In genomic region chr16:88781140-88782077, GRCh38 we compare ENCODE assay signal across 8 cellular contexts. TPM values are rescaled to one million over a fixed set of nuclear protein-coding genes. Genes with fewer than 3 reads are reported as not detected.
A peak's percentile ranks its signal among the peaks of the same experiment; 100 is the strongest.
DNase-seq lines count a peak whose midpoint lies in the region; ATAC-seq and TF ChIP-seq lines count a peak whose summit lies in the region.

No MANE protein-coding gene starts in this region.

- DNase-seq in neural crest cell (ENCODE audit: low read depth, low spot score) (no peak), WERI-Rb-1 (no peak), SHP77 (lab: John Stamatoyannopoulos, UW) (no peak), NK-92 (lab: John Stamatoyannopoulos, UW; ENCODE audit: unreplicated experiment) (no peak)

- no peaks in the 10 kb centered on the region for H3K9me3 ChIP-seq in WERI-Rb-1 (ENCODE audit: severe bottlenecking)

- H3K27ac Mint-ChIP-seq in activated naive CD8-positive, alpha-beta T cell, result peak overlapping the region; percentile 88
- H3K27ac Mint-ChIP-seq in neural crest cell (ENCODE audit: unreplicated experiment), result peak overlapping the region; percentile 12

- no peaks in the 10 kb centered on the region for H3K36me3 Mint-ChIP-seq in activated naive CD8-positive, alpha-beta T cell
- H3K36me3 Mint-ChIP-seq in neural crest cell (ENCODE audit: low read depth), result no peaks in the 10 kb centered on the region

- no peak overlapping the region for H3K4me3 ChIP-seq in WERI-Rb-1 (ENCODE audit: low read depth, low read length)

- H3K4me1 Mint-ChIP-seq in activated naive CD8-positive, alpha-beta T cell (ENCODE audit: low read depth), result peaks cover 42% of the 10 kb centered on the region
- H3K4me1 Mint-ChIP-seq in neural crest cell, result peaks cover 9% of the 10 kb centered on the region

- TF ChIP-seq CTCF in neural crest cell (conservative IDR thresholded peaks at IDR 0.05) (no peak), WERI-Rb-1 (IDR thresholded peaks at IDR 0.05; ENCODE audit: low read depth, low read length) (no peak)

- peak overlapping the region; percentile 79 for H3K4me3 Mint-ChIP-seq in activated naive CD8-positive, alpha-beta T cell
- H3K4me3 Mint-ChIP-seq in neural crest cell, result no peak overlapping the region

- no peaks in the 10 kb centered on the region for H3K27me3 Mint-ChIP-seq in activated naive CD8-positive, alpha-beta T cell
- peaks cover 28% of the 10 kb centered on the region for H3K27me3 Mint-ChIP-seq in neural crest cell (ENCODE audit: low read depth)

- no peak overlapping the region for H3K27ac ChIP-seq in WERI-Rb-1

- no peaks in the 10 kb centered on the region for H3K36me3 ChIP-seq in WERI-Rb-1

- in situ Hi-C loops in GM18951 (cut with MboI; ENCODE audit: low sequenced_read_pairs, unreplicated experiment), result no loop called here

- no peaks in the 10 kb centered on the region for H3K9me3 Mint-ChIP-seq in activated naive CD8-positive, alpha-beta T cell (ENCODE audit: low read depth)
- no peaks in the 10 kb centered on the region for H3K9me3 Mint-ChIP-seq in neural crest cell

- no peaks in the 10 kb centered on the region for H3K27me3 ChIP-seq in WERI-Rb-1 (ENCODE audit: insufficient read depth, low read depth, severe bottlenecking)

- ATAC-seq in GM18498 (IDR thresholded peaks at IDR 0.05; ENCODE audit: unreplicated experiment), result no peak

- TF ChIP-seq POLR2A in GM18951 (IDR thresholded peaks at IDR 0.05; ENCODE audit: extremely low read depth, insufficient read depth, insufficient read length) (peak; percentile 49), Raji (IDR thresholded peaks at IDR 0.05; ENCODE audit: insufficient read depth, low read depth, low read length) (peak; percentile 3; the same call in 1 of the 2 replicates)

RNA-seq across cellular contexts. Expression of gene PIEZO1, which starts 3.6 kb away (rescaled TPM):
- 17.8 and 20.7 TPM in 2 replicates for total RNA-seq in neural crest cell

RNA-seq across cellular contexts. Expression of gene CDT1, which starts 22.2 kb away (rescaled TPM):
- 79.6 and 79.9 TPM in 2 replicates for total RNA-seq in neural crest cell

RNA-seq across cellular contexts. Expression of gene APRT, which starts 30.3 kb away (rescaled TPM):
- total RNA-seq in neural crest cell, result 114 and 116 TPM in 2 replicates
